In genomic region chr7:43516581-43517342, GRCh38 we compare ENCODE assay signal across 11 cellular contexts.
DNase-seq lines count a peak whose midpoint lies in the region; ATAC-seq and TF ChIP-seq lines count a peak whose summit lies in the region.
"Had no signal": no experiment of that assay in that cellular context is flagged by ENCODE, and none has a peak within 500 bp of the region (broad histone marks: within the 10 kb centered on the region; RNA-seq: fewer than 3 reads in every experiment).

No MANE protein-coding gene starts in this region.

- no peaks in the 10 kb centered on the region for H3K9me3 Mint-ChIP-seq in activated CD8-positive, alpha-beta memory T cell treated with anti-CD3 and anti-CD28 coated beads, Interleukin-2, amount 10 ng/mL, durations not matched to agents 7 days and 5 days (ENCODE audit: low read depth)
- no peaks in the 10 kb centered on the region for H3K9me3 Mint-ChIP-seq in T-helper 2 cell treated with Interferon-gamma antibody and Interleukin-4, amounts not matched to agents 5 μg/mL and 100 μg/mL, for 36 hours
- H3K9me3 Mint-ChIP-seq in HFFc6 = no peaks in the 10 kb centered on the region
- H3K9me3 Mint-ChIP-seq: activated T-helper 2 cell treated with anti-CD3 and anti-CD28 coated beads, Interferon-gamma antibody, Interleukin-2, Interleukin-4, amounts not matched to agents 10 μg/mL and 5 μg/mL and 100 μg/mL, durations not matched to agents 14 hours and 24 hours and 36 hours had no signal

- CTCF ChIA-PET in activated CD8-positive, alpha-beta memory T cell treated with anti-CD3 and anti-CD28 coated beads, Interleukin-2, amount 10 ng/mL, durations not matched to agents 7 days and 5 days (lab: Charles Lee) = interaction anchor here (0.6 to 3.7 kb wide), 8 partner anchors 9 to 321 kb away, joined by 3 to 14 read pairs (median 3); partner anchors contain the start of gene STK17A

- peak overlapping the region; percentile 85 for H3K27ac Mint-ChIP-seq in activated CD8-positive, alpha-beta memory T cell treated with anti-CD3 and anti-CD28 coated beads, Interleukin-2, amount 10 ng/mL, durations not matched to agents 7 days and 5 days
- peak overlapping the region; percentile 76 for H3K27ac Mint-ChIP-seq in T-helper 2 cell treated with Interferon-gamma antibody and Interleukin-4, amounts not matched to agents 5 μg/mL and 100 μg/mL, for 36 hours
- H3K27ac Mint-ChIP-seq in HFFc6 = no peak overlapping the region
- H3K27ac Mint-ChIP-seq: activated T-helper 2 cell treated with anti-CD3 and anti-CD28 coated beads, Interferon-gamma antibody, Interleukin-2, Interleukin-4, amounts not matched to agents 10 μg/mL and 5 μg/mL and 100 μg/mL, durations not matched to agents 14 hours and 24 hours and 36 hours had no signal

- no peak for TF ChIP-seq CTCF in HFFc6 (IDR thresholded peaks at IDR 0.05)

- H3K36me3 Mint-ChIP-seq in activated CD8-positive, alpha-beta memory T cell treated with anti-CD3 and anti-CD28 coated beads, Interleukin-2, amount 10 ng/mL, durations not matched to agents 7 days and 5 days = peaks cover 5% of the 10 kb centered on the region
- no peaks in the 10 kb centered on the region for H3K36me3 Mint-ChIP-seq in T-helper 2 cell treated with Interferon-gamma antibody and Interleukin-4, amounts not matched to agents 5 μg/mL and 100 μg/mL, for 36 hours (ENCODE audit: low read depth)
- H3K36me3 Mint-ChIP-seq in HFFc6 (ENCODE audit: low read depth) = no peaks in the 10 kb centered on the region

- peak; percentile 67 for DNase-seq in activated CD8-positive, alpha-beta memory T cell treated with anti-CD3 and anti-CD28 coated beads, Interleukin-2, amount 10 ng/mL, durations not matched to agents 7 days and 5 days
- no peak for DNase-seq in activated CD8-positive, alpha-beta memory T cell treated with anti-CD3 and anti-CD28 coated beads, Interleukin-2, amount 50 U/mL, for 4 hours
- peak; percentile 31 for DNase-seq in T-helper 2 cell treated with Interferon-gamma antibody and Interleukin-4, amounts not matched to agents 5 μg/mL and 100 μg/mL, for 36 hours (ENCODE audit: low spot score)
- peak; percentile 14 for DNase-seq in putamen (ENCODE audit: low spot score)
- no peak for DNase-seq in HFFc6
- no peak for DNase-seq in left ventricle myocardium superior
- DNase-seq: NCI-H446 treated with DMSO at 0.1 percent for 48 hours; stimulated activated naive CD4-positive, alpha-beta T cell treated with Interleukin-2 at 50 U/mL for 16 hours had no signal

- H3K4me3 Mint-ChIP-seq in activated CD8-positive, alpha-beta memory T cell treated with anti-CD3 and anti-CD28 coated beads, Interleukin-2, amount 10 ng/mL, durations not matched to agents 7 days and 5 days = peak overlapping the region; percentile 32
- peak overlapping the region; percentile 33 for H3K4me3 Mint-ChIP-seq in T-helper 2 cell treated with Interferon-gamma antibody and Interleukin-4, amounts not matched to agents 5 μg/mL and 100 μg/mL, for 36 hours
- H3K4me3 Mint-ChIP-seq in HFFc6 = no peak overlapping the region

- peaks cover 26% of the 10 kb centered on the region for H3K27me3 Mint-ChIP-seq in activated CD8-positive, alpha-beta memory T cell treated with anti-CD3 and anti-CD28 coated beads, Interleukin-2, amount 10 ng/mL, durations not matched to agents 7 days and 5 days
- peaks cover 6% of the 10 kb centered on the region for H3K27me3 Mint-ChIP-seq in T-helper 2 cell treated with Interferon-gamma antibody and Interleukin-4, amounts not matched to agents 5 μg/mL and 100 μg/mL, for 36 hours (ENCODE audit: low read depth)
- H3K27me3 Mint-ChIP-seq in HFFc6 (ENCODE audit: insufficient read depth) = peaks cover 9% of the 10 kb centered on the region

- H3K4me1 Mint-ChIP-seq in activated CD8-positive, alpha-beta memory T cell treated with anti-CD3 and anti-CD28 coated beads, Interleukin-2, amount 10 ng/mL, durations not matched to agents 7 days and 5 days = peaks cover 42% of the 10 kb centered on the region
- peaks cover 29% of the 10 kb centered on the region for H3K4me1 Mint-ChIP-seq in T-helper 2 cell treated with Interferon-gamma antibody and Interleukin-4, amounts not matched to agents 5 μg/mL and 100 μg/mL, for 36 hours (ENCODE audit: low read depth)
- peaks cover 11% of the 10 kb centered on the region for H3K4me1 Mint-ChIP-seq in HFFc6 (ENCODE audit: low read depth)

- intact Hi-C loops in left ventricle myocardium superior (cut with micrococcal nuclease) = no loop called here

- peak; percentile 82 for ATAC-seq in activated CD8-positive, alpha-beta memory T cell treated with anti-CD3 and anti-CD28 coated beads, Interleukin-2, amount 10 ng/mL, durations not matched to agents 7 days and 5 days
- ATAC-seq in HG03196 (IDR thresholded peaks at IDR 0.05; ENCODE audit: unreplicated experiment) = peak; percentile 76
- ATAC-seq in HG02623 (IDR thresholded peaks at IDR 0.05; ENCODE audit: unreplicated experiment) = no peak
- no peak for ATAC-seq in left ventricle myocardium superior

Comparison
In these comparisons a context has a peak if more than half of its experiments do, and no peak if none do; other contexts are left out.
1. DNase-seq: peak in activated CD8-positive, alpha-beta memory T cell treated with anti-CD3 and anti-CD28 coated beads, Interleukin-2, amount 10 ng/mL, durations not matched to agents 7 days and 5 days (single experiment), T-helper 2 cell treated with Interferon-gamma antibody and Interleukin-4, amounts not matched to agents 5 μg/mL and 100 μg/mL, for 36 hours (single experiment) and putamen (single experiment); none in activated CD8-positive, alpha-beta memory T cell treated with anti-CD3 and anti-CD28 coated beads, Interleukin-2, amount 50 U/mL, for 4 hours (single experiment), HFFc6 (single experiment) and left ventricle myocardium superior (single experiment).
2. ATAC-seq: peak in activated CD8-positive, alpha-beta memory T cell treated with anti-CD3 and anti-CD28 coated beads, Interleukin-2, amount 10 ng/mL, durations not matched to agents 7 days and 5 days (single experiment) and HG03196 (single experiment); none in HG02623 (single experiment) and left ventricle myocardium superior (single experiment).